10 cellular contexts compared by ENCODE assay signal in genomic region chr6:154352898-154353585, GRCh38. TPM values are rescaled to one million over a fixed set of nuclear protein-coding genes. Genes with fewer than 3 reads are reported as not detected.
DNase-seq lines count a peak whose midpoint lies in the region; ATAC-seq and TF ChIP-seq lines count a peak whose summit lies in the region.
"Had no signal": no experiment of that assay in that cellular context is flagged by ENCODE, and none has a peak within 500 bp of the region (broad histone marks: within the 10 kb centered on the region; RNA-seq: fewer than 3 reads in every experiment).

No MANE protein-coding gene starts in this region.

- peak; percentile 83 for DNase-seq in GM12865 (ENCODE audit: low read depth)
- DNase-seq in kidney tubule cell (ENCODE audit: low spot score), result peak; percentile 45
- DNase-seq in MCF 10A (ENCODE audit: unreplicated experiment), result no peak
- DNase-seq in OCI-M1 (lab: John Stamatoyannopoulos, UW), result no peak
- DNase-seq in DMS 273 treated with DMSO at 0.1 percent for 48 hours (lab: John Stamatoyannopoulos, UW), result no peak
- no peak for DNase-seq in effector CD4-positive, alpha-beta T cell
- DNase-seq: small intestine had no signal

- ATAC-seq in GM19397 (IDR thresholded peaks at IDR 0.05; ENCODE audit: unreplicated experiment) (peak; percentile 43), HG03108 (IDR thresholded peaks at IDR 0.05; ENCODE audit: unreplicated experiment) (peak; percentile 70)

- BruUV-seq in MCF 10A (replicated peaks; lab: Mats Ljungman, UMichigan), result no TSS peak

- no peak overlapping the region for H3K4me3 ChIP-seq in GM12865 (ENCODE audit: low read depth, low read length)

- POLR2A ChIA-PET in MCF 10A (lab: Yijun Ruan, JAX), result no interaction called here

- no peaks in the 10 kb centered on the region for H3K27me3 Mint-ChIP-seq in MCF 10A (ENCODE audit: insufficient read depth, unreplicated experiment)

- peaks cover 11% of the 10 kb centered on the region for H3K9me3 Mint-ChIP-seq in MCF 10A (ENCODE audit: unreplicated experiment)

- H3K4me3 Mint-ChIP-seq in MCF 10A (ENCODE audit: unreplicated experiment), result no peak overlapping the region
- H3K4me3 Mint-ChIP-seq: activated T-helper 1 cell treated with anti-CD3 and anti-CD28 coated beads, Interleukin-12 subunit alpha, Interleukin-12 subunit beta, Interleukin-2, Interleukin-4 antibody, amounts not matched to agents 30 ng/mL and 10 ng/mL and 1 ng/mL, durations not matched to agents 14 hours and 24 hours and 36 hours had no signal

- H3K36me3 Mint-ChIP-seq in MCF 10A (ENCODE audit: insufficient read depth, unreplicated experiment), result no peaks in the 10 kb centered on the region

- no peaks in the 10 kb centered on the region for H3K4me1 Mint-ChIP-seq in MCF 10A (ENCODE audit: insufficient read depth, unreplicated experiment)

- TF ChIP-seq CTCF in GM12865 (IDR thresholded peaks at IDR 0.05; ENCODE audit: insufficient read depth, low read depth, low read length, missing control alignments), result no peak
- no peak for TF ChIP-seq CTCF in MCF 10A (IDR thresholded peaks at IDR 0.05; ENCODE audit: unreplicated experiment)

- intact Hi-C loops in MCF 10A (cut with micrococcal nuclease), result no loop called here

- CTCF ChIA-PET in MCF 10A (lab: Yijun Ruan, JAX), result no interaction called here

- H3K27ac Mint-ChIP-seq in MCF 10A (ENCODE audit: low read depth, unreplicated experiment), result no peak overlapping the region
- H3K27ac Mint-ChIP-seq: activated T-helper 1 cell treated with anti-CD3 and anti-CD28 coated beads, Interleukin-12 subunit alpha, Interleukin-12 subunit beta, Interleukin-2, Interleukin-4 antibody, amounts not matched to agents 30 ng/mL and 10 ng/mL and 1 ng/mL, durations not matched to agents 14 hours and 24 hours and 36 hours had no signal

RNA-seq across cellular contexts. Expression of gene IPCEF1, which starts 3.6 kb away (rescaled TPM):
- not detected in 2 replicates for total RNA-seq in MCF 10A (2022)

Comparison
In these comparisons a context has a peak if more than half of its experiments do, and no peak if none do; other contexts are left out.
1. DNase-seq: peak in GM12865 (single experiment) and kidney tubule cell (single experiment); none in MCF 10A (single experiment), OCI-M1 (single experiment), DMS 273 treated with DMSO at 0.1 percent for 48 hours (single experiment) and effector CD4-positive, alpha-beta T cell (single experiment).